In genomic region chr10:128924918-128925317, GRCh38 we compare ENCODE assay signal across 29 cellular contexts.
DNase-seq lines count a peak whose midpoint lies in the region.
"Had no signal": no experiment of that assay in that cellular context is flagged by ENCODE, and none has a peak within 500 bp of the region (broad histone marks: within the 10 kb centered on the region; RNA-seq: fewer than 3 reads in every experiment).

No MANE protein-coding gene starts in this region.

- H3K14ac ChIP-seq in neuronal stem cell (ENCODE audit: low read length): no peak overlapping the region

- peaks cover 0 to 5% of the 10 kb centered on the region in 2 donors for H3K4me1 ChIP-seq in neuronal stem cell (ENCODE audit: control insufficient read depth in 2 of 2, insufficient read depth in 1 of 2, low read depth in 1 of 2, low read length in 2 of 2)
- H3K4me1 ChIP-seq: A549; BE2C; BLaER1; BLaER1 treated with 17β-estradiol and CSF1 and Interleukin-3, amounts not matched to agents 10 nM and 100 nM; Caco-2 had no signal

- no peaks in the 10 kb centered on the region for H3K79me1 ChIP-seq in neuronal stem cell (ENCODE audit: low read depth, low read length)

- no peak overlapping the region for H3K27ac ChIP-seq in neuronal stem cell (replicated peaks; ENCODE audit: low read length)
- H3K27ac ChIP-seq: 22Rv1; A549; BLaER1; BLaER1 treated with 17β-estradiol and CSF1 and Interleukin-3, amounts not matched to agents 10 nM and 100 nM; C4-2B had no signal

- H4K8ac ChIP-seq in neuronal stem cell (ENCODE audit: low read depth, low read length): no peak overlapping the region

- H3K9ac ChIP-seq in neuronal stem cell (ENCODE audit: low read depth, low read length, poor library complexity): no peak overlapping the region
- H3K9ac ChIP-seq: BLaER1; BLaER1 treated with 17β-estradiol and CSF1 and Interleukin-3, amounts not matched to agents 10 nM and 100 nM had no signal

- H3K4me2 ChIP-seq in neuronal stem cell (ENCODE audit: insufficient read depth, low read length, poor library complexity, severe bottlenecking): no peak overlapping the region
- H3K4me2 ChIP-seq: A549; BLaER1; BLaER1 treated with 17β-estradiol and CSF1 and Interleukin-3, amounts not matched to agents 10 nM and 100 nM had no signal

- no peak overlapping the region for H2AK5ac ChIP-seq in neuronal stem cell (ENCODE audit: low read depth, low read length)

- H3K36me3 ChIP-seq in neuronal stem cell (replicated peaks in 1 of 2; ENCODE audit: control insufficient read depth in 2 of 2, insufficient read depth in 2 of 2, low read length in 2 of 2): no peaks in the 10 kb centered on the region
- H3K36me3 ChIP-seq: BE2C; BLaER1; BLaER1 treated with 17β-estradiol and CSF1 and Interleukin-3, amounts not matched to agents 10 nM and 100 nM had no signal

- WGBS in neuronal stem cell (ENCODE audit: extremely low coverage in 2 of 2, insufficient read length in 2 of 2, insufficient replicate concordance in 1 of 2), 2 donors: no CpG with 5 or more reads among the region's 4 CpGs

- peak overlapping the region; percentile 1 for H2BK120ac ChIP-seq in neuronal stem cell (ENCODE audit: low read depth, low read length)

- no peaks in the 10 kb centered on the region for H3K27me3 ChIP-seq in neuronal stem cell (ENCODE audit: control insufficient read depth in 3 of 3, insufficient read depth in 3 of 3, low read depth in 1 of 3, low read length in 3 of 3)
- H3K27me3 ChIP-seq: BE2C; BLaER1; BLaER1 treated with 17β-estradiol and CSF1 and Interleukin-3, amounts not matched to agents 10 nM and 100 nM had no signal

- no peak overlapping the region for H2AFZ ChIP-seq in neuronal stem cell (ENCODE audit: low read length)

- H2BK15ac ChIP-seq in neuronal stem cell (ENCODE audit: low read length): no peak overlapping the region

- H3K4ac ChIP-seq in neuronal stem cell (ENCODE audit: low read length): no peak overlapping the region

- no peak overlapping the region for H3K23ac ChIP-seq in neuronal stem cell (ENCODE audit: low read depth, low read length, poor library complexity)

- peak; percentile 30 for DNase-seq in islet precursor cell
- DNase-seq in neuronal stem cell (ENCODE audit: low spot score): no peak
- DNase-seq in NCI-H1694 treated with DMSO at 0.1 percent for 48 hours (lab: John Stamatoyannopoulos, UW): no peak
- DNase-seq in SW480 (ENCODE audit: low spot score): no peak
- DNase-seq: 8988T; ACHN; AML-193; BE2C; C1 segment of cervical spinal cord; Caco-2; Calu3; CD4-positive, alpha-beta memory T cell; CD4-positive, alpha-beta T cell; CD4-positive, CD25-positive, alpha-beta regulatory T cell; CD8-positive, alpha-beta memory T cell; CD8-positive, alpha-beta T cell; COR-L47; DMS 273 treated with DMSO at 0.1 percent for 48 hours; DMS153; DMS53; DMS79; DMS79 treated with DMSO at 0.1 percent for 48 hours; DND-41; EL had no signal

- H3K9me3 ChIP-seq in neuronal stem cell (replicated peaks in 1 of 2; ENCODE audit: control insufficient read depth in 2 of 2, insufficient read depth in 1 of 2, low read depth in 1 of 2, low read length in 2 of 2): no peaks in the 10 kb centered on the region
- H3K9me3 ChIP-seq: BE2C, BLaER1 had no signal

- H4K91ac ChIP-seq in neuronal stem cell (ENCODE audit: low read depth, low read length, poor library complexity): no peak overlapping the region

- no peak overlapping the region for H2BK5ac ChIP-seq in neuronal stem cell (ENCODE audit: low read length)

- no peak overlapping the region for H3K4me3 ChIP-seq in neuronal stem cell (ENCODE audit: low read length in 2 of 2)
- H3K4me3 ChIP-seq: A549; BLaER1; BLaER1 treated with 17β-estradiol and CSF1 and Interleukin-3, amounts not matched to agents 10 nM and 100 nM had no signal

- H2BK12ac ChIP-seq in neuronal stem cell (ENCODE audit: low read length): no peak overlapping the region

- H3K18ac ChIP-seq in neuronal stem cell (ENCODE audit: low read length): peak overlapping the region; percentile 32
